ENCODE assay signal across 8 cellular contexts in the genomic region with DNA sequence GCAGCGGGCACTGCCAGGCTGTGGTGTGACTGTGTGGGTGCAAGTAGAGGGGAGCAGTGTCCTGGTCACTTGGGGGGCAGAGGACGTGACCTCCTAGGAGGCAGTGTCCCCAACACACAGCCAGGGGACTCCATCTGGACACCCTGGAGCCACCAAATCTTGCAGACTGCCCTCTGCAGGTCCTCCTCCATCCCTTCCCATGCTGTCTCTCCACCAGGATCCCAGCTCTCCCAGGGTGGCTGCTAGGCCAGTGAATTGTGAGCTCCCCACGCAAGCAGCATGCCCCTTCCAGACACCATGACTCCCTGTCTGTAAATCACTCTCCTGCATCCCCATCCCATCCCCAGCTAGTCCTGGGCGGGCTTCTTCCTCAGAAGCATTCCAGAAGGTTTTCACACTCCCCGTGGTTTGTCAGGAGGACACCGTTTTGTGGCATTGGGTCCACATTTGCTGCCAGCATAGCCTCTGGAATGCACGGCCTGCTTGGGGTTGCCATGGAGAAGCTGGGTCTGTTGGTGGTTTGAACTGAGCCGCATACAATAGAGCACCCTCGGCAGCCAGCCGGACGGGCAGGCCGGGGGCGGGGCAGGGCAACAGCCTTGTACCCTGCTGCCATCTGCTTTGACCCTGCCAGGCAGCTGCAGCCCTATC.
DNase-seq lines count a peak whose midpoint lies in the region; ATAC-seq and TF ChIP-seq lines count a peak whose summit lies in the region.

No MANE protein-coding gene starts in this region.

- H3K27me3 Mint-ChIP-seq in naive thymus-derived CD4-positive, alpha-beta T cell: peaks cover 0 to 4% (median 0%) of the 10 kb centered on the region in 5 donors
- peaks cover 5 to 31% (median 12%) of the 10 kb centered on the region in 3 donors for H3K27me3 Mint-ChIP-seq in CD14-positive monocyte (ENCODE audit: low read depth in 3 of 3)

- peaks cover 10% of the 10 kb centered on the region for H3K4me1 ChIP-seq in suprapubic skin
- H3K4me1 ChIP-seq in naive thymus-derived CD4-positive, alpha-beta T cell (ENCODE audit: control insufficient read depth in 2 of 2, insufficient read depth in 2 of 2, low read length in 2 of 2): no peaks in the 10 kb centered on the region

- no peaks in the 10 kb centered on the region for H3K27me3 ChIP-seq in suprapubic skin
- no peaks in the 10 kb centered on the region for H3K27me3 ChIP-seq in naive thymus-derived CD4-positive, alpha-beta T cell (ENCODE audit: control insufficient read depth in 2 of 2, insufficient read depth in 2 of 2, low read length in 2 of 2)

- CTCF ChIA-PET in naive thymus-derived CD4-positive, alpha-beta T cell (lab: Charles Lee): no interaction called here

- TF ChIP-seq POLR2A in NB4 (IDR thresholded peaks at IDR 0.05; ENCODE audit: extremely low read depth, insufficient read length) (no peak), suprapubic skin (IDR thresholded peaks at IDR 0.05) (no peak)

- no peak overlapping the region for H3K4me3 ChIP-seq in NB4 (ENCODE audit: low read depth, low read length)
- no peak overlapping the region for H3K4me3 ChIP-seq in suprapubic skin
- no peak overlapping the region for H3K4me3 ChIP-seq in naive thymus-derived CD4-positive, alpha-beta T cell (ENCODE audit: low read length)

- peak; percentile 29 for TF ChIP-seq EP300 in suprapubic skin (IDR thresholded peaks at IDR 0.05)

- H3K27ac ChIP-seq in suprapubic skin: no peak overlapping the region
- no peak overlapping the region for H3K27ac ChIP-seq in naive thymus-derived CD4-positive, alpha-beta T cell (ENCODE audit: low read depth, low read length)

- peaks cover 4% of the 10 kb centered on the region for H3K36me3 Mint-ChIP-seq in stimulated activated effector memory CD8-positive, alpha-beta T cell treated with anti-CD3 and anti-CD28 coated beads, Interleukin-12 subunit alpha, Interleukin-12 subunit beta, amount 100 ng/mL, for 72 hours
- H3K36me3 Mint-ChIP-seq in naive thymus-derived CD4-positive, alpha-beta T cell: peaks cover 0 to 4% (median 0%) of the 10 kb centered on the region in 5 donors
- no peaks in the 10 kb centered on the region for H3K36me3 Mint-ChIP-seq in CD14-positive monocyte

- POLR2A ChIA-PET in naive thymus-derived CD4-positive, alpha-beta T cell (lab: Charles Lee): no interaction called here

- ATAC-seq in omental fat pad (ENCODE audit: low FRiP score): no peak
- no peak for ATAC-seq in stimulated activated effector memory CD8-positive, alpha-beta T cell treated with anti-CD3 and anti-CD28 coated beads, Interleukin-12 subunit alpha, Interleukin-12 subunit beta, amount 100 ng/mL, for 72 hours
- no peak for ATAC-seq in naive thymus-derived CD4-positive, alpha-beta T cell

- no peaks in the 10 kb centered on the region for H3K9me3 ChIP-seq in suprapubic skin
- no peaks in the 10 kb centered on the region for H3K9me3 ChIP-seq in naive thymus-derived CD4-positive, alpha-beta T cell (ENCODE audit: control insufficient read depth in 2 of 3, low read length in 3 of 3)

- 77% methylated on average over 10 of the region's 13 CpGs for WGBS in suprapubic skin

- intact Hi-C loops in naive thymus-derived CD4-positive, alpha-beta T cell (cut with micrococcal nuclease): no loop called here
- intact Hi-C loops in CD14-positive monocyte (cut with micrococcal nuclease): no loop called here

- no peaks in the 10 kb centered on the region for H3K36me3 ChIP-seq in suprapubic skin
- no peaks in the 10 kb centered on the region for H3K36me3 ChIP-seq in naive thymus-derived CD4-positive, alpha-beta T cell (ENCODE audit: control insufficient read depth in 2 of 3, insufficient read depth in 3 of 3, low read length in 3 of 3)

- DNase-seq in NB4 (ENCODE audit: low read depth) (peak; percentile 14), amygdala (lab: John Stamatoyannopoulos, UW) (peak in 37 of 56 donors; percentile 8 to 68 (median 38)), iris pigment epithelial cell (ENCODE audit: low read depth) (peak; percentile 26), suprapubic skin (ENCODE audit: low spot score in 2 of 2) (no peak), omental fat pad (ENCODE audit: low spot score) (no peak), CD14-positive monocyte (ENCODE audit: low spot score) (no peak)
- no peak for DNase-seq in stimulated activated effector memory CD8-positive, alpha-beta T cell treated with anti-CD3 and anti-CD28 coated beads, Interleukin-12 subunit alpha, Interleukin-12 subunit beta, amount 100 ng/mL, for 72 hours (ENCODE audit: low spot score in 2 of 2)
- no peak for DNase-seq in naive thymus-derived CD4-positive, alpha-beta T cell

- TF ChIP-seq CTCF in NB4 (IDR thresholded peaks at IDR 0.05; ENCODE audit: low read depth, low read length): no peak
- TF ChIP-seq CTCF in suprapubic skin (IDR thresholded peaks at IDR 0.05): no peak
- no peak for TF ChIP-seq CTCF in omental fat pad (IDR thresholded peaks at IDR 0.05)
- TF ChIP-seq CTCF in CD14-positive monocyte (IDR thresholded peaks at IDR 0.05): no peak

- no peak overlapping the region for H3K4me3 Mint-ChIP-seq in stimulated activated effector memory CD8-positive, alpha-beta T cell treated with anti-CD3 and anti-CD28 coated beads, Interleukin-12 subunit alpha, Interleukin-12 subunit beta, amount 100 ng/mL, for 72 hours
- H3K4me3 Mint-ChIP-seq in naive thymus-derived CD4-positive, alpha-beta T cell: no peak overlapping the region
- no peak overlapping the region for H3K4me3 Mint-ChIP-seq in CD14-positive monocyte

- no peaks in the 10 kb centered on the region for H3K9me3 Mint-ChIP-seq in stimulated activated effector memory CD8-positive, alpha-beta T cell treated with anti-CD3 and anti-CD28 coated beads, Interleukin-12 subunit alpha, Interleukin-12 subunit beta, amount 100 ng/mL, for 72 hours
- no peaks in the 10 kb centered on the region for H3K9me3 Mint-ChIP-seq in naive thymus-derived CD4-positive, alpha-beta T cell
- H3K9me3 Mint-ChIP-seq in CD14-positive monocyte: peaks cover 0 to 2% (median 0%) of the 10 kb centered on the region in 7 donors

- no peaks in the 10 kb centered on the region for H3K4me1 Mint-ChIP-seq in stimulated activated effector memory CD8-positive, alpha-beta T cell treated with anti-CD3 and anti-CD28 coated beads, Interleukin-12 subunit alpha, Interleukin-12 subunit beta, amount 100 ng/mL, for 72 hours
- H3K4me1 Mint-ChIP-seq in naive thymus-derived CD4-positive, alpha-beta T cell: no peaks in the 10 kb centered on the region
- no peaks in the 10 kb centered on the region for H3K4me1 Mint-ChIP-seq in CD14-positive monocyte

- no peak overlapping the region for H3K27ac Mint-ChIP-seq in stimulated activated effector memory CD8-positive, alpha-beta T cell treated with anti-CD3 and anti-CD28 coated beads, Interleukin-12 subunit alpha, Interleukin-12 subunit beta, amount 100 ng/mL, for 72 hours
- no peak overlapping the region for H3K27ac Mint-ChIP-seq in naive thymus-derived CD4-positive, alpha-beta T cell
- H3K27ac Mint-ChIP-seq in CD14-positive monocyte: no peak overlapping the region

Comparison
In these comparisons a context has a peak if more than half of its experiments do, and no peak if none do; other contexts are left out.
1. DNase-seq: peak in NB4 (single experiment), amygdala (37 of 56) and iris pigment epithelial cell (single experiment); none in suprapubic skin (0 of 2), omental fat pad (single experiment), stimulated activated effector memory CD8-positive, alpha-beta T cell treated with anti-CD3 and anti-CD28 coated beads, Interleukin-12 subunit alpha, Interleukin-12 subunit beta, amount 100 ng/mL, for 72 hours (0 of 2), naive thymus-derived CD4-positive, alpha-beta T cell (0 of 9) and CD14-positive monocyte (single experiment).